In genomic region chr14:95891742-95892141, GRCh38 we compare ENCODE assay signal across 14 cellular contexts. TPM values are rescaled to one million over a fixed set of nuclear protein-coding genes. Genes with fewer than 3 reads are reported as not detected.
DNase-seq lines count a peak whose midpoint lies in the region; TF ChIP-seq lines count a peak whose summit lies in the region.
"Had no signal": no experiment of that assay in that cellular context is flagged by ENCODE, and none has a peak within 500 bp of the region (broad histone marks: within the 10 kb centered on the region; RNA-seq: fewer than 3 reads in every experiment).

No MANE protein-coding gene starts in this region.

- H2AFZ ChIP-seq in mesenchymal stem cell (ENCODE audit: low read depth, low read length) = no peak overlapping the region

- H3K4me3 ChIP-seq in mesenchymal stem cell (ENCODE audit: insufficient read depth in 1 of 2, low read depth in 1 of 2, low read length in 2 of 2) (no peak overlapping the region), WERI-Rb-1 (ENCODE audit: low read depth, low read length) (no peak overlapping the region)
- H3K4me3 ChIP-seq: sigmoid colon, vagina had no signal

- H3K4me1 ChIP-seq in mesenchymal stem cell (ENCODE audit: control insufficient read depth, insufficient read depth, low read depth, low read length) = peaks cover 2% of the 10 kb centered on the region
- H3K4me1 ChIP-seq: Caco-2, vagina had no signal

- H3K9me3 ChIP-seq in mesenchymal stem cell (ENCODE audit: control insufficient read depth, low read length) = no peaks in the 10 kb centered on the region
- H3K9me3 ChIP-seq in WERI-Rb-1 (ENCODE audit: severe bottlenecking) = no peaks in the 10 kb centered on the region
- H3K9me3 ChIP-seq: Caco-2, sigmoid colon, vagina had no signal

- H3K36me3 ChIP-seq in mesenchymal stem cell (ENCODE audit: control insufficient read depth in 1 of 2, insufficient read depth in 2 of 2, low read depth in 1 of 2, low read length in 2 of 2) = no peaks in the 10 kb centered on the region
- H3K36me3 ChIP-seq in WERI-Rb-1 = no peaks in the 10 kb centered on the region
- H3K36me3 ChIP-seq: sigmoid colon, vagina had no signal

- no peak overlapping the region for H3K23ac ChIP-seq in mesenchymal stem cell (ENCODE audit: low read length in 2 of 2)

- no peak for TF ChIP-seq CTCF in WERI-Rb-1 (IDR thresholded peaks at IDR 0.05; ENCODE audit: low read depth, low read length)

- no peak overlapping the region for H3K4ac ChIP-seq in mesenchymal stem cell (ENCODE audit: low read depth in 1 of 2, low read length in 2 of 2)

- H3K27me3 ChIP-seq in mesenchymal stem cell (ENCODE audit: control insufficient read depth in 1 of 2, insufficient read depth in 1 of 2, low read length in 2 of 2) (peaks cover 5 to 40% of the 10 kb centered on the region in 2 experiments), WERI-Rb-1 (ENCODE audit: insufficient read depth, low read depth, severe bottlenecking) (no peaks in the 10 kb centered on the region)
- H3K27me3 ChIP-seq: vagina had no signal

- H3K14ac ChIP-seq in mesenchymal stem cell (ENCODE audit: low read length in 2 of 2) = no peak overlapping the region

- H4K8ac ChIP-seq in mesenchymal stem cell (ENCODE audit: low read length) = no peak overlapping the region

- H2AK5ac ChIP-seq in mesenchymal stem cell (ENCODE audit: low read length, severe bottlenecking) = no peak overlapping the region

- H3K9ac ChIP-seq in mesenchymal stem cell (ENCODE audit: low read length) = peak overlapping the region; percentile 40

- no peak overlapping the region for H3K18ac ChIP-seq in mesenchymal stem cell (ENCODE audit: low read depth in 1 of 2, low read length in 2 of 2)

- H3K27ac ChIP-seq in mesenchymal stem cell (ENCODE audit: low read length, poor library complexity, severe bottlenecking) (no peak overlapping the region), WERI-Rb-1 (no peak overlapping the region)
- H3K27ac ChIP-seq: sigmoid colon, vagina had no signal

- H2BK12ac ChIP-seq in mesenchymal stem cell (ENCODE audit: low read length in 2 of 2) = no peak overlapping the region

- no peak overlapping the region for H2BK5ac ChIP-seq in mesenchymal stem cell (ENCODE audit: low read depth, low read length, poor library complexity, severe bottlenecking)

- no peak overlapping the region for H2BK120ac ChIP-seq in mesenchymal stem cell (ENCODE audit: low read depth, low read length)

- no peaks in the 10 kb centered on the region for H3K79me1 ChIP-seq in mesenchymal stem cell (replicated peaks; ENCODE audit: low read length, poor library complexity, severe bottlenecking)

- peak; percentile 85 for DNase-seq in Daoy (ENCODE audit: low read depth)
- DNase-seq in HT1080 (ENCODE audit: low read depth) = peak; percentile 90
- DNase-seq in astrocyte of the hippocampus (ENCODE audit: low read depth, low spot score) = peak; percentile 33
- no peak for DNase-seq in mesenchymal stem cell
- no peak for DNase-seq in DMS 273 treated with DMSO at 0.1 percent for 48 hours (lab: John Stamatoyannopoulos, UW)
- DNase-seq in WERI-Rb-1 = no peak
- no peak for DNase-seq in activated CD4-positive, CD25-positive, alpha-beta regulatory T cell treated with anti-CD3 and anti-CD28 coated beads, Interleukin-2, amount 50 U/mL, for 72 hours
- DNase-seq: Caco-2; cortex of kidney; NCI-H1105; NCI-H345; sigmoid colon; stimulated activated CD4-positive, alpha-beta T cell treated with anti-CD3 and anti-CD28 coated beads, Interleukin-4, amount 100 ng/mL, for 4 hours had no signal

- no peak overlapping the region for H4K91ac ChIP-seq in mesenchymal stem cell (ENCODE audit: low read length)

- WGBS in mesenchymal stem cell = 45% methylated on average over 3 of the region's 3 CpGs

- H2BK15ac ChIP-seq in mesenchymal stem cell (ENCODE audit: low read depth, poor library complexity, severe bottlenecking) = no peak overlapping the region

- H3K4me2 ChIP-seq in mesenchymal stem cell (ENCODE audit: low read length, poor library complexity, severe bottlenecking) = no peak overlapping the region

RNA-seq across cellular contexts. Expression of gene TUNAR, which starts 15.1 kb away (rescaled TPM):
- total RNA-seq in Daoy (2014; rRNA removed; shearing (Covaris generic)) = 0.34 and 1.3 TPM in 2 replicates
- total RNA-seq in HT1080 (2014; rRNA removed; shearing (Covaris generic)) = 0.43 TPM in 1 of 2 replicates, not detected in the other
- polyA plus RNA-seq in HT1080 (2015; cell fraction: cytosol; rRNA removed) = not detected in 2 replicates
- not detected in 2 replicates for polyA plus RNA-seq in HT1080 (2015; cell fraction: nucleus; rRNA removed)
- not detected for polyA plus RNA-seq in mesenchymal stem cell (2013, experiment 1 of 2)
- not detected for polyA plus RNA-seq in mesenchymal stem cell (2013, experiment 2 of 2)
- total RNA-seq: Caco-2, sigmoid colon, vagina had no signal

Comparison
In these comparisons a context has a peak if more than half of its experiments do, and no peak if none do; other contexts are left out.
1. DNase-seq: peak in Daoy (single experiment), HT1080 (single experiment) and astrocyte of the hippocampus (single experiment); none in mesenchymal stem cell (single experiment), DMS 273 treated with DMSO at 0.1 percent for 48 hours (single experiment), WERI-Rb-1 (single experiment) and activated CD4-positive, CD25-positive, alpha-beta regulatory T cell treated with anti-CD3 and anti-CD28 coated beads, Interleukin-2, amount 50 U/mL, for 72 hours (single experiment).